ENCODE assay signal across 13 cellular contexts in the genomic region with DNA sequence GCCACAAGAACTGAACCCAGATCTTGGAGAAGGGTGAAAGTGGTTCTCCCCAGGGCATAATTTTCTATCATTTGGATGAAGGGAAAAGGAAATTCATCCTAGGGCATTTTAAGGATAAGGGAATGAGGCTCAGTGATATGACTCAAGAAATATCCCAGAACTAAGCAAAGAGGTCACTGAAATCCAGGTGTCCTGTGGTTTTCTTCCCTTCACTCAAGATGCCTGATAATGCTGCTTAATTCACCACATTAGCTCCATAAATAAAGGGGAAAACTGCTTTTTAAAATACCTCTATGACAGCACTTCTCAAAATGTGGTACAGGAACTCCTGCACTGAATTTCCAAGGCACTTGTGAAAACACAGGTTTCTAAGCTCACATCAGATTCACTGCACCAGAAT. TPM values are rescaled to one million over a fixed set of nuclear protein-coding genes. Genes with fewer than 3 reads are reported as not detected.
A peak's percentile ranks its signal among the peaks of the same experiment; 100 is the strongest.
DNase-seq lines count a peak whose midpoint lies in the region; ATAC-seq and TF ChIP-seq lines count a peak whose summit lies in the region.
"Had no signal": no experiment of that assay in that cellular context is flagged by ENCODE, and none has a peak within 500 bp of the region (broad histone marks: within the 10 kb centered on the region; RNA-seq: fewer than 3 reads in every experiment).

No MANE protein-coding gene starts in this region.

- no peak for TF ChIP-seq CTCF in heart left ventricle (IDR thresholded peaks at IDR 0.05)
- no peak for TF ChIP-seq CTCF in lower lobe of right lung (IDR thresholded peaks at IDR 0.05)
- no peak for TF ChIP-seq CTCF in thyroid gland (IDR thresholded peaks at IDR 0.05)

- H3K4me3 Mint-ChIP-seq in activated naive CD8-positive, alpha-beta T cell treated with anti-CD3 and anti-CD28 coated beads, Interleukin-2, amount 10 ng/mL, durations not matched to agents 7 days and 5 days: peak overlapping the region; percentile 92
- H3K4me3 Mint-ChIP-seq: activated naive CD4-positive, alpha-beta T cell treated with anti-CD3 and anti-CD28 coated beads, Interleukin-2, amount 10 ng/mL, durations not matched to agents 7 days and 5 days had no signal

- no peak for DNase-seq in heart left ventricle
- DNase-seq in Right ventricle myocardium inferior (ENCODE audit: missing footprints): no peak
- DNase-seq in activated naive CD8-positive, alpha-beta T cell treated with anti-CD3 and anti-CD28 coated beads, Interleukin-2, amount 10 ng/mL, durations not matched to agents 7 days and 5 days: no peak
- no peak for DNase-seq in lower lobe of right lung
- DNase-seq in thyroid gland: no peak
- no peak for DNase-seq in OCI-M1 (lab: John Stamatoyannopoulos, UW)
- DNase-seq in T-helper 9 cell: no peak
- DNase-seq: activated CD4-positive, alpha-beta T cell treated with anti-CD3 and anti-CD28 coated beads for 48 hours; activated naive CD4-positive, alpha-beta T cell treated with anti-CD3 and anti-CD28 coated beads, Interleukin-2, amount 10 ng/mL, durations not matched to agents 7 days and 5 days; DMS79 treated with DMSO at 0.1 percent for 48 hours; SW 1271 had no signal

- intact Hi-C loops in heart left ventricle (cut with DNase I) (no loop called here), Right ventricle myocardium inferior (cut with DNase I) (no loop called here), lower lobe of right lung (cut with DNase I) (no loop called here), thyroid gland (cut with DNase I) (no loop called here)

- TF ChIP-seq POLR2A in heart left ventricle (IDR thresholded peaks at IDR 0.05) (no peak), thyroid gland (IDR thresholded peaks at IDR 0.05) (no peak)

- H3K4me1 ChIP-seq in heart left ventricle (peaks cover 0 to 94% (median 47%) of the 10 kb centered on the region in 12 donors), lower lobe of right lung (peaks cover 80% of the 10 kb centered on the region), thyroid gland (peaks cover 14 to 53% of the 10 kb centered on the region in 2 donors)

- peaks cover 1% of the 10 kb centered on the region for H3K9me3 Mint-ChIP-seq in activated naive CD8-positive, alpha-beta T cell treated with anti-CD3 and anti-CD28 coated beads, Interleukin-2, amount 10 ng/mL, durations not matched to agents 7 days and 5 days
- H3K9me3 Mint-ChIP-seq: activated naive CD4-positive, alpha-beta T cell treated with anti-CD3 and anti-CD28 coated beads, Interleukin-2, amount 10 ng/mL, durations not matched to agents 7 days and 5 days had no signal

- H3K27me3 ChIP-seq in heart left ventricle (no peaks in the 10 kb centered on the region), lower lobe of right lung (ENCODE audit: low read depth) (no peaks in the 10 kb centered on the region), thyroid gland (no peaks in the 10 kb centered on the region)

- H3K27me3 Mint-ChIP-seq in activated naive CD8-positive, alpha-beta T cell treated with anti-CD3 and anti-CD28 coated beads, Interleukin-2, amount 10 ng/mL, durations not matched to agents 7 days and 5 days: no peaks in the 10 kb centered on the region

- H3K36me3 ChIP-seq in heart left ventricle: no peaks in the 10 kb centered on the region
- H3K36me3 ChIP-seq in lower lobe of right lung: no peaks in the 10 kb centered on the region
- H3K36me3 ChIP-seq in thyroid gland: no peaks in the 10 kb centered on the region

- ATAC-seq in heart left ventricle: no peak
- ATAC-seq in Right ventricle myocardium inferior: no peak
- ATAC-seq in activated naive CD8-positive, alpha-beta T cell treated with anti-CD3 and anti-CD28 coated beads, Interleukin-2, amount 10 ng/mL, durations not matched to agents 7 days and 5 days (ENCODE audit: low read depth): no peak
- ATAC-seq in lower lobe of right lung: no peak
- no peak for ATAC-seq in GM18867 (IDR thresholded peaks at IDR 0.05; ENCODE audit: unreplicated experiment)

- POLR2A ChIA-PET in activated naive CD8-positive, alpha-beta T cell treated with anti-CD3 and anti-CD28 coated beads, Interleukin-2, amount 10 ng/mL, durations not matched to agents 7 days and 5 days (lab: Charles Lee): interaction anchor here (1.0 to 4.0 kb wide), 3 partner anchors 9 to 62 kb away, joined by 3 to 28 read pairs (median 3); a partner anchor contains a TSS

- H3K27ac Mint-ChIP-seq in activated naive CD8-positive, alpha-beta T cell treated with anti-CD3 and anti-CD28 coated beads, Interleukin-2, amount 10 ng/mL, durations not matched to agents 7 days and 5 days: peak overlapping the region; percentile 78
- H3K27ac Mint-ChIP-seq: activated naive CD4-positive, alpha-beta T cell treated with anti-CD3 and anti-CD28 coated beads, Interleukin-2, amount 10 ng/mL, durations not matched to agents 7 days and 5 days had no signal

- peaks cover 50% of the 10 kb centered on the region for H3K4me1 Mint-ChIP-seq in activated naive CD8-positive, alpha-beta T cell treated with anti-CD3 and anti-CD28 coated beads, Interleukin-2, amount 10 ng/mL, durations not matched to agents 7 days and 5 days

- peaks cover 37% of the 10 kb centered on the region for H3K36me3 Mint-ChIP-seq in activated naive CD8-positive, alpha-beta T cell treated with anti-CD3 and anti-CD28 coated beads, Interleukin-2, amount 10 ng/mL, durations not matched to agents 7 days and 5 days

- peak overlapping the region in 3 of 12 donors; percentile 17 to 60 (median 21) for H3K4me3 ChIP-seq in heart left ventricle
- peak overlapping the region; percentile 55 for H3K4me3 ChIP-seq in lower lobe of right lung
- no peak overlapping the region for H3K4me3 ChIP-seq in thyroid gland (replicated peaks in 1 of 3)

- H3K9me3 ChIP-seq in heart left ventricle: no peaks in the 10 kb centered on the region
- no peaks in the 10 kb centered on the region for H3K9me3 ChIP-seq in lower lobe of right lung
- no peaks in the 10 kb centered on the region for H3K9me3 ChIP-seq in thyroid gland

- H3K27ac ChIP-seq in heart left ventricle (peak overlapping the region in 9 of 12 donors; percentile 8 to 93 (median 84)), lower lobe of right lung (peak overlapping the region; percentile 2), thyroid gland (peak overlapping the region in 2 of 3 donors; percentile 7 to 21)

RNA-seq across cellular contexts. Expression of a gene that starts 2.7 kb away (rescaled TPM):
- total RNA-seq in heart left ventricle (100 to 1,000 TPM in 1 of 9 donors, 10 to 100 TPM in 4, 1 to 10 TPM in 4; 4.4 to 107 (median 12.1) TPM), Right ventricle myocardium inferior (7.0 TPM), lower lobe of right lung (117 TPM), thyroid gland (10 to 100 TPM in 1 of 4 donors, 1 to 10 TPM in 3; 5.9 to 11.4 (median 8.8) TPM)
- 1 to 10 TPM; 4.6 to 5.0 TPM for polyA plus RNA-seq in heart left ventricle
- total RNA-seq in activated naive CD8-positive, alpha-beta T cell treated with anti-CD3 and anti-CD28 coated beads, Interleukin-2, amount 10 ng/mL, durations not matched to agents 7 days and 5 days: 10 to 100 TPM; 72.5 to 75.6 TPM

RNA-seq across cellular contexts. Expression of a gene that starts 28.7 kb away (rescaled TPM):
- total RNA-seq in heart left ventricle (10 to 100 TPM in 3 of 9 donors, 1 to 10 TPM in 6; 2.3 to 30.2 (median 5.3) TPM), Right ventricle myocardium inferior (4.2 TPM), lower lobe of right lung (64.8 TPM), thyroid gland (1 to 10 TPM; 3.4 to 5.4 (median 4.6) TPM)
- 1 to 10 TPM; 2.1 to 2.8 TPM for polyA plus RNA-seq in heart left ventricle
- 10 to 100 TPM; 18.5 to 21.6 TPM for total RNA-seq in activated naive CD8-positive, alpha-beta T cell treated with anti-CD3 and anti-CD28 coated beads, Interleukin-2, amount 10 ng/mL, durations not matched to agents 7 days and 5 days

RNA-seq across cellular contexts. Expression of a gene that starts 47.3 kb away (rescaled TPM):
- total RNA-seq in heart left ventricle: under 1 TPM in 2 of 9 donors, not detected in 7; 0.24 to 0.25 TPM
- not detected for polyA plus RNA-seq in heart left ventricle
- not detected for total RNA-seq in Right ventricle myocardium inferior
- not detected for total RNA-seq in activated naive CD8-positive, alpha-beta T cell treated with anti-CD3 and anti-CD28 coated beads, Interleukin-2, amount 10 ng/mL, durations not matched to agents 7 days and 5 days
- not detected for total RNA-seq in lower lobe of right lung
- not detected for total RNA-seq in thyroid gland
- total RNA-seq: dermis blood vessel endothelial cell had no signal

Comparison
In these comparisons a context has a peak if more than half of its experiments do, and no peak if none do; other contexts are left out.
1. H3K27ac ChIP-seq: peak in every context shown above with its lines; median percentile 84 in heart left ventricle; 14 in thyroid gland; 2 in lower lobe of right lung.